12 cellular contexts compared by ENCODE assay signal in genomic region chr1:3352952-3353331, GRCh38.
DNase-seq lines count a peak whose midpoint lies in the region; ATAC-seq, FAIRE-seq and TF ChIP-seq lines count a peak whose summit lies in the region.
"Had no signal": no experiment of that assay in that cellular context is flagged by ENCODE, and none has a peak within 500 bp of the region (broad histone marks: within the 10 kb centered on the region; RNA-seq: fewer than 3 reads in every experiment).

No MANE protein-coding gene starts in this region.

- H3K9ac ChIP-seq in HUES48 (ENCODE audit: low read depth, low read length) (peak overlapping the region; percentile 18; the same call in 1 of the 2 replicates), colonic mucosa (ENCODE audit: low read depth in 2 of 2, low read length in 2 of 2) (peak overlapping the region in 1 of 2 donors; percentile 40)

- intact Hi-C loops in colonic mucosa (cut with DNase I): no loop called here

- no peak for FAIRE-seq in small intestine (lab: Jason Lieb, UNC)

- H3K4me1 ChIP-seq in HUES48 (ENCODE audit: control insufficient read depth, insufficient read depth, low read length): peaks cover 16% of the 10 kb centered on the region
- H3K4me1 ChIP-seq in colonic mucosa: peaks cover 11% of the 10 kb centered on the region
- peaks cover 9 to 18% of the 10 kb centered on the region in 2 donors for H3K4me1 ChIP-seq in small intestine (ENCODE audit: control insufficient read depth in 2 of 2, insufficient read depth in 1 of 2, low read depth in 1 of 2, low read length in 1 of 2)

- no peak overlapping the region; the same call in 1 of the 2 replicates for H3K4me3 ChIP-seq in HUES48 (ENCODE audit: low read depth, low read length)
- no peak overlapping the region for H3K4me3 ChIP-seq in colonic mucosa
- no peak overlapping the region for H3K4me3 ChIP-seq in small intestine (ENCODE audit: low read depth in 1 of 2, low read length in 2 of 2)

- H3K27me3 ChIP-seq in HUES48 (ENCODE audit: control insufficient read depth, insufficient read depth, low read length): no peaks in the 10 kb centered on the region; the same call in 1 of the 2 replicates
- no peaks in the 10 kb centered on the region for H3K27me3 ChIP-seq in colonic mucosa
- no peaks in the 10 kb centered on the region for H3K27me3 ChIP-seq in small intestine (ENCODE audit: control insufficient read depth in 2 of 2, insufficient read depth in 2 of 2, low read length in 2 of 2)

- no peaks in the 10 kb centered on the region for H3K36me3 ChIP-seq in HUES48 (ENCODE audit: control insufficient read depth, insufficient read depth, low read length)
- H3K36me3 ChIP-seq in colonic mucosa: no peaks in the 10 kb centered on the region
- H3K36me3 ChIP-seq in small intestine (ENCODE audit: control insufficient read depth in 2 of 2, insufficient read depth in 2 of 2, low read length in 2 of 2): no peaks in the 10 kb centered on the region

- H3K9me3 ChIP-seq in HUES48 (ENCODE audit: control insufficient read depth, insufficient read depth, low read length) (no peaks in the 10 kb centered on the region), colonic mucosa (no peaks in the 10 kb centered on the region), small intestine (ENCODE audit: control insufficient read depth, low read depth) (no peaks in the 10 kb centered on the region)

- DNase-seq in colonic mucosa: peak; percentile 68
- DNase-seq in kidney glomerular epithelial cell (lab: John Stamatoyannopoulos, UW): peak; percentile 30
- DNase-seq in small intestine: peak; percentile 47
- DNase-seq in SHP77 treated with DMSO at 0.1 percent for 48 hours (lab: John Stamatoyannopoulos, UW): no peak
- DNase-seq in medulla oblongata (ENCODE audit: extremely low spot score): no peak
- no peak for DNase-seq in UCSD-AML1 (lab: John Stamatoyannopoulos, UW; ENCODE audit: unreplicated experiment)
- DNase-seq: activated effector memory CD4-positive, alpha-beta T cell treated with Interleukin-2 at 50 U/mL for 16 hours; CD8-positive, alpha-beta memory T cell; NCI-H1105 had no signal

- WGBS in small intestine, 3 donors: 29 to 40% (median 32%) methylated on average over 13 of the region's 13 CpGs

- peak overlapping the region; percentile 75 for H3K27ac ChIP-seq in HUES48 (ENCODE audit: low read depth, low read length)
- H3K27ac ChIP-seq in colonic mucosa: no peak overlapping the region
- peak overlapping the region; percentile 57 to 63 for H3K27ac ChIP-seq in small intestine (ENCODE audit: low read depth in 1 of 2, low read length in 1 of 2)
- H3K27ac ChIP-seq: epithelial cell of prostate had no signal

- no peak for TF ChIP-seq CTCF in colonic mucosa (IDR thresholded peaks at IDR 0.05)

- no peak for ATAC-seq in GM21367 (IDR thresholded peaks at IDR 0.05; ENCODE audit: unreplicated experiment)

Comparison
In these comparisons a context has a peak if more than half of its experiments do, and no peak if none do; other contexts are left out.
1. DNase-seq: peak in colonic mucosa (single experiment), kidney glomerular epithelial cell (single experiment) and small intestine (single experiment); none in SHP77 treated with DMSO at 0.1 percent for 48 hours (single experiment), medulla oblongata (single experiment) and UCSD-AML1 (single experiment).